26 cellular contexts compared by ENCODE assay signal in genomic region chr17:79531191-79531590, GRCh38.
"Had no signal": no experiment of that assay in that cellular context is flagged by ENCODE, and none has a peak within 500 bp of the region (broad histone marks: within the 10 kb centered on the region; RNA-seq: fewer than 3 reads in every experiment).

No MANE protein-coding gene starts in this region.

- FAIRE-seq: endothelial cell of umbilical vein, urothelium cell line had no signal

- H3K4me3 ChIP-seq: adrenal gland, ascending aorta, cardiac muscle cell, gastroesophageal sphincter, left lung, lung, ovary, psoas muscle, thoracic aorta had no signal

- H3K9me3 ChIP-seq: adrenal gland, ascending aorta, gastroesophageal sphincter, left lung, ovary, psoas muscle, thoracic aorta had no signal

- H3K27ac ChIP-seq: adrenal gland, ascending aorta, cardiac muscle cell, gastroesophageal sphincter, left lung, ovary, psoas muscle, thoracic aorta had no signal

- ATAC-seq: gastroesophageal sphincter, left lung, natural killer cell, psoas muscle had no signal

- H3K4me1 ChIP-seq: adrenal gland, ascending aorta, gastroesophageal sphincter, left lung, psoas muscle had no signal

- H3K27me3 ChIP-seq: adrenal gland, ascending aorta, ovary had no signal

- DNase-seq: activated CD4-positive, alpha-beta memory T cell treated with anti-CD3 and anti-CD28 coated beads for 36 hours; activated CD4-positive, alpha-beta T cell treated with anti-CD3 and anti-CD28 coated beads, Interleukin-2, amount 10 ng/mL, durations not matched to agents 24 days and 14 days; activated CD4-positive, CD25-positive, alpha-beta regulatory T cell treated with anti-CD3 and anti-CD28 coated beads, Interleukin-2, amount 50 U/mL, for 72 hours; activated CD8-positive, alpha-beta memory T cell treated with anti-CD3 and anti-CD28 coated beads, Interleukin-2, amount 50 U/mL, for 4 hours; activated effector memory CD4-positive, alpha-beta T cell treated with anti-CD3 and anti-CD28 coated beads, Interleukin-2, amount 50 U/mL, for 16 hours; activated naive CD4-positive, alpha-beta T cell treated with anti-CD3 and anti-CD28 coated beads for 36 hours; activated naive CD8-positive, alpha-beta T cell treated with anti-CD3 and anti-CD28 coated beads for 36 hours; activated T-cell treated with anti-CD3 and anti-CD28 coated beads, Interleukin-2, amount 50 U/mL, for 1 hour; adrenal gland; cortex of kidney; hippocampal formation; mesendoderm; natural killer cell; ovary; stimulated activated naive CD4-positive, alpha-beta T cell; T-helper 2 cell; trophoblast cell had no signal
